8 cellular contexts compared by ENCODE assay signal in genomic region chr3:177596822-177597271, GRCh38.
DNase-seq lines count a peak whose midpoint lies in the region.

No MANE protein-coding gene starts in this region.

- H3K27me3 ChIP-seq in muscle layer of duodenum (ENCODE audit: low read depth, low read length), result no peaks in the 10 kb centered on the region

- no peaks in the 10 kb centered on the region for H3K9me3 ChIP-seq in muscle layer of duodenum (ENCODE audit: control insufficient read depth in 1 of 2, low read length in 2 of 2)

- peaks cover 21 to 32% of the 10 kb centered on the region in 2 donors for H3K4me1 ChIP-seq in muscle layer of duodenum (ENCODE audit: control insufficient read depth in 1 of 2, insufficient read depth in 2 of 2, low read length in 2 of 2)

- no peak overlapping the region for H3K4me3 ChIP-seq in muscle layer of duodenum (ENCODE audit: low read depth in 1 of 2, low read length in 2 of 2)

- H3K27ac ChIP-seq in muscle layer of duodenum (ENCODE audit: low read length), result peak overlapping the region; percentile 57

- in situ Hi-C loops in T47D (cut with HindIII; ENCODE audit: low pct_unique_long_range_greater_than_20kb, low sequenced_read_pairs), result no loop called here

- H3K36me3 ChIP-seq in muscle layer of duodenum (ENCODE audit: control insufficient read depth in 1 of 2, insufficient read depth in 2 of 2, low read length in 2 of 2), result no peaks in the 10 kb centered on the region

- DNase-seq in AG08395 (ENCODE audit: low spot score) (peak; percentile 13), NCI-H1048 (lab: John Stamatoyannopoulos, UW) (peak; percentile 64), T47D (ENCODE audit: low read depth in 1 of 2, low spot score in 1 of 2) (peak; percentile 61 to 100), NCI-H187 treated with DMSO at 0.1 percent for 48 hours (lab: John Stamatoyannopoulos, UW) (no peak), OCI-M2 (lab: John Stamatoyannopoulos, UW; ENCODE audit: unreplicated experiment) (no peak)
- DNase-seq in activated CD4-positive, alpha-beta T cell treated with anti-CD3 and anti-CD28 coated beads, Interleukin-2, amount 50 U/mL, for 48 hours, result no peak
- no peak for DNase-seq in activated CD4-positive, alpha-beta T cell treated with anti-CD3 and anti-CD28 coated beads for 4 hours

Comparison
In these comparisons a context has a peak if more than half of its experiments do, and no peak if none do; other contexts are left out.
1. DNase-seq: peak in AG08395 (single experiment), NCI-H1048 (single experiment) and T47D (2 of 2); none in NCI-H187 treated with DMSO at 0.1 percent for 48 hours (single experiment), activated CD4-positive, alpha-beta T cell treated with anti-CD3 and anti-CD28 coated beads, Interleukin-2, amount 50 U/mL, for 48 hours (0 of 2), activated CD4-positive, alpha-beta T cell treated with anti-CD3 and anti-CD28 coated beads for 4 hours (0 of 2) and OCI-M2 (single experiment).